In the genomic region with DNA sequence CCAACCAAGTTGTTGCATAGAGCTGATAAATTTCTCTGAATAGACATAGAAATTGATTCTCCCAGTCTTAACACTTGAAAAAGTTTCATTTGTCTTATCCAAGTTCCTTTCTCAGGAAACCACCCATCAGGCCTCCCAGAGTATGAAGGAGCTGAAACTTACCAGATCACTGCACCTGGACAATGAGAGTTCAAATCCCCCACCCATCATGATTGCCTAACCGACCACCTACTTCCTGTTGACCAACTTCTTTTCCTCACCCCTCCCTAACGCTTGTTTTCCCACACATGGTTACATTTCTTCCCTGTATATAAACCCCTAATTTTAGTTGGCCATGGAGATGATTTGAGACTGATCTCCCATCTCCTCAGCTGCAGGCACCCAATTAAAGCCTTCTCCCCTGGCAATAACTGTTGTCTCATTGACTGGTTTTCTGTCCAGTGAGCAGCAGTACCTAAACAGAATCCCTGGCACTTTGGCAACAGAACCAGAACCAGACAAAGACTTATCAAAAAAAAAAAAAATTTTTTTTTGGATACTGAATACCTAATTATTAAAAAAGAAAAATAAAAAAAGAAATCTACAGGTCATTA, we compare ENCODE assay signal across 21 cellular contexts.
"Had no signal": no experiment of that assay in that cellular context is flagged by ENCODE, and none has a peak within 500 bp of the region (broad histone marks: within the 10 kb centered on the region; RNA-seq: fewer than 3 reads in every experiment).

No MANE protein-coding gene starts in this region.

- H3K9me3 ChIP-seq: adrenal gland, SK-N-SH had no signal

- DNase-seq: activated CD4-positive, alpha-beta T cell treated with anti-CD3 and anti-CD28 coated beads, Interleukin-2, amount 10 ng/mL, durations not matched to agents 7 days and 5 days; activated CD4-positive, alpha-beta T cell treated with anti-CD3 and anti-CD28 coated beads, Interleukin-2, amount 50 U/mL, for 48 hours; activated CD8-positive, alpha-beta T cell treated with anti-CD3 and anti-CD28 coated beads, Interleukin-2, amount 10 ng/mL, durations not matched to agents 7 days and 5 days; activated gamma-delta T cell; activated naive CD4-positive, alpha-beta T cell treated with Interleukin-2 at 50 U/mL for 16 hours; activated naive CD8-positive, alpha-beta T cell treated with anti-CD3 and anti-CD28 coated beads, Interleukin-2, amount 10 ng/mL, durations not matched to agents 7 days and 5 days; activated T-cell treated with anti-CD3 and anti-CD28 coated beads, Interleukin-2, amount 50 U/mL, for 24 hours; adrenal gland; anterior cingulate cortex; KG1; NCI-H1105; NCI-H1417 treated with DMSO at 0.1 percent for 48 hours; NCI-H187 treated with DMSO at 0.1 percent for 48 hours; NCI-H2081 treated with DMSO at 0.1 percent for 48 hours; NCI-H226; NCI-H446 treated with DMSO at 0.1 percent for 48 hours; NCI-H524 treated with DMSO at 0.1 percent for 48 hours; SHP77 treated with DMSO at 0.1 percent for 48 hours; SK-N-SH had no signal

- H3K4me1 ChIP-seq: SJSA1 had no signal

- ATAC-seq: activated CD8-positive, alpha-beta T cell treated with anti-CD3 and anti-CD28 coated beads, Interleukin-2, amount 10 ng/mL, durations not matched to agents 7 days and 5 days; Panc1 had no signal

- H3K4me3 ChIP-seq: adrenal gland, SJSA1 had no signal

- H3K27me3 ChIP-seq: adrenal gland, SJSA1 had no signal

- H3K36me3 ChIP-seq: adrenal gland, SJSA1 had no signal

- H3K27ac ChIP-seq: adrenal gland, SJSA1 had no signal
